Comparison of ENCODE assay signal across 11 cellular contexts in genomic region chr5:150156033-150156381, GRCh38. TPM values are rescaled to one million over a fixed set of nuclear protein-coding genes. Genes with fewer than 3 reads are reported as not detected.
A peak's percentile ranks its signal among the peaks of the same experiment; 100 is the strongest.
DNase-seq lines count a peak whose midpoint lies in the region.
"Had no signal": no experiment of that assay in that cellular context is flagged by ENCODE, and none has a peak within 500 bp of the region (broad histone marks: within the 10 kb centered on the region; RNA-seq: fewer than 3 reads in every experiment).

No MANE protein-coding gene starts in this region.

- peaks cover 79 to 100% (median 96%) of the 10 kb centered on the region in 10 experiments for H3K4me1 ChIP-seq in BLaER1 treated with 17β-estradiol and CSF1 and Interleukin-3, amounts not matched to agents 10 nM and 100 nM
- H3K4me1 ChIP-seq in duodenal mucosa (ENCODE audit: control insufficient read depth in 1 of 2, insufficient read depth in 2 of 2, low read length in 2 of 2) (peaks cover 0 to 4% of the 10 kb centered on the region in 2 donors), neuronal stem cell (ENCODE audit: control insufficient read depth in 2 of 2, insufficient read depth in 1 of 2, low read depth in 1 of 2, low read length in 2 of 2) (peaks cover 30% of the 10 kb centered on the region in 2 donors)

- H2AK5ac ChIP-seq in neuronal stem cell (ENCODE audit: low read depth, low read length): peak overlapping the region; percentile 12

- no CpG with 5 or more reads among the region's 9 CpGs for WGBS in neuronal stem cell (ENCODE audit: extremely low coverage in 2 of 2, insufficient read length in 2 of 2, insufficient replicate concordance in 1 of 2), 2 donors

- H2AFZ ChIP-seq in neuronal stem cell (ENCODE audit: low read length): peak overlapping the region; percentile 93

- no peak overlapping the region for H2BK120ac ChIP-seq in neuronal stem cell (ENCODE audit: low read depth, low read length)

- DNase-seq in neuronal stem cell (ENCODE audit: low spot score): no peak
- no peak for DNase-seq in NCI-H1436 (lab: John Stamatoyannopoulos, UW)
- DNase-seq in NCI-H69 (lab: John Stamatoyannopoulos, UW): no peak
- no peak for DNase-seq in mucosa of gallbladder (ENCODE audit: low spot score)
- no peak for DNase-seq in NCI-H774 (lab: John Stamatoyannopoulos, UW)
- DNase-seq: activated CD4-positive, CD25-positive, alpha-beta regulatory T cell had no signal

- peaks cover 0 to 18% (median 6%) of the 10 kb centered on the region in 11 experiments; a peak in 10 of 22 replicates for H3K36me3 ChIP-seq in BLaER1 treated with 17β-estradiol and CSF1 and Interleukin-3, amounts not matched to agents 10 nM and 100 nM
- H3K36me3 ChIP-seq in duodenal mucosa (ENCODE audit: control insufficient read depth in 1 of 2, insufficient read depth in 2 of 2, low read length in 2 of 2): no peaks in the 10 kb centered on the region
- no peaks in the 10 kb centered on the region for H3K36me3 ChIP-seq in neuronal stem cell (replicated peaks in 1 of 2; ENCODE audit: control insufficient read depth in 2 of 2, insufficient read depth in 2 of 2, low read length in 2 of 2)

- no peaks in the 10 kb centered on the region for H3K9me3 Mint-ChIP-seq in IgD-negative memory B cell

- no peak overlapping the region for H2BK5ac ChIP-seq in neuronal stem cell (ENCODE audit: low read length)

- H3K4me3 ChIP-seq in BLaER1 treated with 17β-estradiol and CSF1 and Interleukin-3, amounts not matched to agents 10 nM and 100 nM: peak overlapping the region; percentile 34 to 76 (median 72)
- H3K4me3 ChIP-seq in duodenal mucosa (ENCODE audit: low read depth in 1 of 2, low read length in 2 of 2) (peak overlapping the region; percentile 51 to 60), neuronal stem cell (ENCODE audit: low read length in 2 of 2) (peak overlapping the region in 1 of 2 donors; percentile 46)

- H3K4me3 Mint-ChIP-seq in IgD-negative memory B cell: peak overlapping the region; percentile 71 to 97 (median 88)

- H3K9me3 ChIP-seq in BLaER1 treated with 17β-estradiol and CSF1 and Interleukin-3, amounts not matched to agents 10 nM and 100 nM (replicated peaks in 1 of 11): no peaks in the 10 kb centered on the region
- H3K9me3 ChIP-seq in duodenal mucosa (ENCODE audit: control insufficient read depth in 1 of 2, low read length in 2 of 2): no peaks in the 10 kb centered on the region
- no peaks in the 10 kb centered on the region for H3K9me3 ChIP-seq in neuronal stem cell (replicated peaks in 1 of 2; ENCODE audit: control insufficient read depth in 2 of 2, insufficient read depth in 1 of 2, low read depth in 1 of 2, low read length in 2 of 2)

- H2BK12ac ChIP-seq in neuronal stem cell (ENCODE audit: low read length): no peak overlapping the region

- H3K79me1 ChIP-seq in neuronal stem cell (ENCODE audit: low read depth, low read length): no peaks in the 10 kb centered on the region

- no peak overlapping the region for H3K4ac ChIP-seq in neuronal stem cell (ENCODE audit: low read length)

- H3K27ac ChIP-seq in BLaER1 treated with 17β-estradiol and CSF1 and Interleukin-3, amounts not matched to agents 10 nM and 100 nM: peak overlapping the region in 10 of 11 experiments; percentile 40 to 94 (median 78); a peak in 19 of 22 replicates
- H3K27ac ChIP-seq in duodenal mucosa (ENCODE audit: low read depth, low read length) (peak overlapping the region; percentile 11), neuronal stem cell (replicated peaks; ENCODE audit: low read length) (peak overlapping the region; percentile 16)

- H3K4me2 ChIP-seq in BLaER1 treated with 17β-estradiol and CSF1 and Interleukin-3, amounts not matched to agents 10 nM and 100 nM: peak overlapping the region; percentile 83 to 100 (median 98)
- peak overlapping the region; percentile 50 for H3K4me2 ChIP-seq in neuronal stem cell (ENCODE audit: insufficient read depth, low read length, poor library complexity, severe bottlenecking)

- no peaks in the 10 kb centered on the region for H3K27me3 ChIP-seq in BLaER1 treated with 17β-estradiol and CSF1 and Interleukin-3, amounts not matched to agents 10 nM and 100 nM
- H3K27me3 ChIP-seq in duodenal mucosa (ENCODE audit: control insufficient read depth in 1 of 2, insufficient read depth in 2 of 2, low read length in 2 of 2): no peaks in the 10 kb centered on the region
- no peaks in the 10 kb centered on the region for H3K27me3 ChIP-seq in neuronal stem cell (ENCODE audit: control insufficient read depth in 3 of 3, insufficient read depth in 3 of 3, low read depth in 1 of 3, low read length in 3 of 3)

- no peak overlapping the region for H4K8ac ChIP-seq in neuronal stem cell (ENCODE audit: low read depth, low read length)

- H3K14ac ChIP-seq in neuronal stem cell (ENCODE audit: low read length): no peak overlapping the region

- H2BK15ac ChIP-seq in neuronal stem cell (ENCODE audit: low read length): peak overlapping the region; percentile 52

- peak overlapping the region; percentile 78 for H3K18ac ChIP-seq in neuronal stem cell (ENCODE audit: low read length)

- H3K9ac ChIP-seq in BLaER1 treated with 17β-estradiol and CSF1 and Interleukin-3, amounts not matched to agents 10 nM and 100 nM: peak overlapping the region; percentile 10 to 86 (median 81); a peak in 21 of 22 replicates
- H3K9ac ChIP-seq in duodenal mucosa (ENCODE audit: low read depth in 1 of 2, low read length in 2 of 2): peak overlapping the region in 1 of 2 donors; percentile 51
- no peak overlapping the region for H3K9ac ChIP-seq in neuronal stem cell (ENCODE audit: low read depth, low read length, poor library complexity)

- H3K23ac ChIP-seq in neuronal stem cell (ENCODE audit: low read depth, low read length, poor library complexity): no peak overlapping the region

- peak overlapping the region in 1 of 3 donors; percentile 36 for H3K27ac Mint-ChIP-seq in IgD-negative memory B cell

- peaks cover 0 to 10% (median 0%) of the 10 kb centered on the region in 11 experiments; a peak in 4 of 22 replicates for H4K20me1 ChIP-seq in BLaER1 treated with 17β-estradiol and CSF1 and Interleukin-3, amounts not matched to agents 10 nM and 100 nM

- H3K27me3 Mint-ChIP-seq in IgD-negative memory B cell: peaks cover 5% of the 10 kb centered on the region

- no peak overlapping the region for H4K91ac ChIP-seq in neuronal stem cell (ENCODE audit: low read depth, low read length, poor library complexity)

- peaks cover 2% of the 10 kb centered on the region for H3K36me3 Mint-ChIP-seq in IgD-negative memory B cell

- peaks cover 4 to 29% (median 16%) of the 10 kb centered on the region in 3 donors for H3K4me1 Mint-ChIP-seq in IgD-negative memory B cell

RNA-seq across cellular contexts. Expression of gene PDGFRB, which starts 0.4 kb away (rescaled TPM):
- polyA plus RNA-seq in IgD-negative memory B cell: 0.45 TPM
- polyA plus RNA-seq in neuronal stem cell (2013, experiment 1 of 2): 11.0 TPM
- 11.2 TPM for polyA plus RNA-seq in neuronal stem cell (2013, experiment 2 of 2)
- total RNA-seq in mucosa of gallbladder: 97.8 TPM

RNA-seq across cellular contexts. Expression of gene CDX1, which starts 10.6 kb away (rescaled TPM):
- polyA plus RNA-seq in IgD-negative memory B cell: not detected
- polyA plus RNA-seq in neuronal stem cell (2013, experiment 1 of 2): 0.10 TPM
- 0.10 TPM for polyA plus RNA-seq in neuronal stem cell (2013, experiment 2 of 2)
- 0.29 TPM for total RNA-seq in mucosa of gallbladder
- total RNA-seq: HT1080, subcutaneous adipose tissue had no signal

RNA-seq across cellular contexts. Expression of gene SLC6A7, which starts 33.9 kb away (rescaled TPM):
- not detected for polyA plus RNA-seq in IgD-negative memory B cell
- not detected for polyA plus RNA-seq in neuronal stem cell (2013, experiment 1 of 2)
- polyA plus RNA-seq in neuronal stem cell (2013, experiment 2 of 2): 0.01 TPM
- not detected for total RNA-seq in mucosa of gallbladder
- total RNA-seq: HT1080 had no signal

Comparison
In these comparisons a context has a peak if more than half of its experiments do, and no peak if none do; other contexts are left out.
1. H3K27ac ChIP-seq: peak in every context shown above with its lines; median percentile 78 in BLaER1 treated with 17β-estradiol and CSF1 and Interleukin-3, amounts not matched to agents 10 nM and 100 nM; 16 in neuronal stem cell; 11 in duodenal mucosa.